In genomic region chr7:44572771-44573170, GRCh38 we compare ENCODE assay signal across 8 cellular contexts. TPM values are rescaled to one million over a fixed set of nuclear protein-coding genes. Genes with fewer than 3 reads are reported as not detected.
A peak's percentile ranks its signal among the peaks of the same experiment; 100 is the strongest.
DNase-seq lines count a peak whose midpoint lies in the region; ATAC-seq and TF ChIP-seq lines count a peak whose summit lies in the region.

No MANE protein-coding gene starts in this region.

- H3K4me3 Mint-ChIP-seq in activated CD4-positive, alpha-beta memory T cell treated with anti-CD3 and anti-CD28 coated beads for 36 hours: peak overlapping the region; percentile 92

- H4K20me1 ChIP-seq in HCT116 (ENCODE audit: insufficient read depth) (no peaks in the 10 kb centered on the region; the same call in 1 of the 2 replicates), smooth muscle cell (ENCODE audit: low read depth) (no peaks in the 10 kb centered on the region)

- CTCF ChIA-PET in HCT116 (lab: Charles Lee): no interaction called here
- CTCF ChIA-PET in activated CD4-positive, alpha-beta memory T cell treated with anti-CD3 and anti-CD28 coated beads for 36 hours (lab: Charles Lee): interaction anchor here (0.8 to 4.5 kb wide), 5 partner anchors 7 to 312 kb away, joined by 3 to 35 read pairs (median 3); partner anchors contain the start of gene H2AZ2

- H3K9me2 ChIP-seq in HCT116 (ENCODE audit: insufficient read depth): no peaks in the 10 kb centered on the region

- peaks cover 11 to 20% of the 10 kb centered on the region in 2 experiments; a peak in 3 of 4 replicates for H3K4me1 ChIP-seq in HCT116 (ENCODE audit: control insufficient read depth in 1 of 2, insufficient read depth in 2 of 2, low read length in 2 of 2)
- no peaks in the 10 kb centered on the region; the same call in none of the 2 replicates for H3K4me1 ChIP-seq in iPS DF 6.9 (ENCODE audit: control insufficient read depth, insufficient read depth, low read length)
- H3K4me1 ChIP-seq in smooth muscle cell (ENCODE audit: low read depth): peaks cover 14% of the 10 kb centered on the region

- BruUV-seq in HCT116 (replicated peaks; lab: Mats Ljungman, UMichigan): no TSS peak

- H3F3A ChIP-seq in smooth muscle cell (ENCODE audit: low read depth): no peaks in the 10 kb centered on the region

- no peak for TF ChIP-seq CTCF in HCT116 (IDR thresholded peaks at IDR 0.05 in 2 of 3, conservative IDR thresholded peaks at IDR 0.05 in 1 of 3; ENCODE audit: borderline replicate concordance in 1 of 3, insufficient read depth in 1 of 3, low read depth in 2 of 3, low read length in 2 of 3)
- TF ChIP-seq CTCF in smooth muscle cell (IDR thresholded peaks at IDR 0.05; ENCODE audit: borderline replicate concordance, insufficient read depth, poor library complexity, severe bottlenecking): no peak

- H3K4me3 ChIP-seq in HCT116 (replicated peaks in 1 of 2; ENCODE audit: low read depth in 1 of 2, low read length in 2 of 2): peak overlapping the region; percentile 83 to 88
- H3K4me3 ChIP-seq in iPS DF 6.9 (ENCODE audit: low read length): peak overlapping the region; percentile 71; the same call in 1 of the 2 replicates
- H3K4me3 ChIP-seq in smooth muscle cell: peak overlapping the region; percentile 87

- H3K27me3 ChIP-seq in HCT116 (ENCODE audit: insufficient read depth, low read length) (no peaks in the 10 kb centered on the region), iPS DF 6.9 (ENCODE audit: control insufficient read depth, insufficient read depth, low read length) (no peaks in the 10 kb centered on the region), smooth muscle cell (ENCODE audit: low read depth) (no peaks in the 10 kb centered on the region)

- H3K27ac Mint-ChIP-seq in activated CD4-positive, alpha-beta memory T cell treated with anti-CD3 and anti-CD28 coated beads for 36 hours: peak overlapping the region; percentile 91

- H3K9ac ChIP-seq in HCT116 (ENCODE audit: low read length) (peak overlapping the region; percentile 86), smooth muscle cell (ENCODE audit: low read depth) (peak overlapping the region; percentile 89)

- peaks cover 40% of the 10 kb centered on the region for H3K4me1 Mint-ChIP-seq in activated CD4-positive, alpha-beta memory T cell treated with anti-CD3 and anti-CD28 coated beads for 36 hours (ENCODE audit: low read depth)

- RAD21 ChIA-PET in HCT116 (lab: Charles Lee; ENCODE audit: low non-redundant PET in 1 of 2, low total read pairs in 2 of 2, uncharacterized antibody in 2 of 2, unreplicated experiment in 2 of 2): no interaction called here

- ATAC-seq in HCT116 (no peak), GM18517 (IDR thresholded peaks at IDR 0.05; ENCODE audit: unreplicated experiment) (no peak), GM18511 (IDR thresholded peaks at IDR 0.05; ENCODE audit: unreplicated experiment) (no peak)

- no peak for TF ChIP-seq RAD21 in HCT116 (IDR thresholded peaks at IDR 0.05; ENCODE audit: low read depth)

- WGBS in iPS DF 6.9 (ENCODE audit: insufficient coverage, insufficient read length): no CpG with 5 or more reads among the region's 5 CpGs
- WGBS in smooth muscle cell (ENCODE audit: low lambda C conversion rate): 80% methylated on average over 5 of the region's 5 CpGs

- no peak overlapping the region for H2AFZ ChIP-seq in HCT116 (ENCODE audit: low read depth, low read length, poor library complexity, severe bottlenecking)
- H2AFZ ChIP-seq in smooth muscle cell (ENCODE audit: low read depth): no peak overlapping the region

- H3K4me2 ChIP-seq in HCT116 (ENCODE audit: low read length) (peak overlapping the region; percentile 84), smooth muscle cell (peak overlapping the region; percentile 97)

- DNase-seq in HCT116 (ENCODE audit: low read depth, low spot score): no peak
- DNase-seq in activated CD4-positive, alpha-beta memory T cell treated with anti-CD3 and anti-CD28 coated beads for 36 hours: no peak
- DNase-seq in iPS DF 6.9 (ENCODE audit: low read depth, low spot score): no peak
- DNase-seq in smooth muscle cell (lab: John Stamatoyannopoulos, UW; ENCODE audit: unreplicated experiment): no peak
- no peak for DNase-seq in D341Med (ENCODE audit: low spot score)
- DNase-seq in glomerular visceral epithelial cell (ENCODE audit: extremely low spot score): no peak

- POLR2A ChIA-PET in HCT116 (lab: Charles Lee): interaction anchor here (1.7 kb wide), 1 partner anchor 10 kb away, joined by 14 read pairs; the partner anchor contains the start of gene TMED4
- POLR2A ChIA-PET in activated CD4-positive, alpha-beta memory T cell treated with anti-CD3 and anti-CD28 coated beads for 36 hours (lab: Charles Lee): interaction anchor here (0.6 to 2.5 kb wide), 7 partner anchors 8 to 539 kb away, joined by 3 to 23 read pairs (median 6); partner anchors contain the start of genes TBRG4 and TMED4

- TF ChIP-seq POLR2A in HCT116 (IDR thresholded peaks at IDR 0.05; ENCODE audit: borderline replicate concordance, extremely low read depth, insufficient read depth, insufficient read length): no peak

- H3K27ac ChIP-seq in HCT116 (ENCODE audit: low read depth, low read length): peak overlapping the region; percentile 81
- H3K27ac ChIP-seq in iPS DF 6.9 (ENCODE audit: low read length): no peak overlapping the region
- H3K27ac ChIP-seq in smooth muscle cell (ENCODE audit: low read depth): peak overlapping the region; percentile 83

- H3K36me3 ChIP-seq in HCT116 (ENCODE audit: control insufficient read depth in 1 of 2, insufficient read depth in 2 of 2, low read length in 2 of 2) (peaks cover 47 to 53% of the 10 kb centered on the region in 2 experiments), iPS DF 6.9 (ENCODE audit: control insufficient read depth, insufficient read depth, low read length) (peaks cover 44% of the 10 kb centered on the region), smooth muscle cell (ENCODE audit: low read depth) (peaks cover 12% of the 10 kb centered on the region)

- no peaks in the 10 kb centered on the region for H3K9me3 ChIP-seq in HCT116 (ENCODE audit: control insufficient read depth in 1 of 2, insufficient read depth in 1 of 2, low read depth in 1 of 2, low read length in 2 of 2)
- H3K9me3 ChIP-seq in iPS DF 6.9 (ENCODE audit: control insufficient read depth, insufficient read depth, low read length): no peaks in the 10 kb centered on the region
- no peaks in the 10 kb centered on the region for H3K9me3 ChIP-seq in smooth muscle cell (replicated peaks; ENCODE audit: low read depth)

- intact Hi-C loops in HCT116 (cut with micrococcal nuclease): no loop called here
- intact Hi-C loops in activated CD4-positive, alpha-beta memory T cell treated with anti-CD3 and anti-CD28 coated beads for 36 hours (cut with micrococcal nuclease): no loop called here

- H3K27me3 Mint-ChIP-seq in activated CD4-positive, alpha-beta memory T cell treated with anti-CD3 and anti-CD28 coated beads for 36 hours: no peaks in the 10 kb centered on the region

- H3K79me2 ChIP-seq in HCT116 (ENCODE audit: insufficient read depth, low read length) (peaks cover 80% of the 10 kb centered on the region), smooth muscle cell (ENCODE audit: low read depth) (peaks cover 35% of the 10 kb centered on the region)

- H3K36me3 Mint-ChIP-seq in activated CD4-positive, alpha-beta memory T cell treated with anti-CD3 and anti-CD28 coated beads for 36 hours: peaks cover 64% of the 10 kb centered on the region

- H3K9me3 Mint-ChIP-seq in activated CD4-positive, alpha-beta memory T cell treated with anti-CD3 and anti-CD28 coated beads for 36 hours: no peaks in the 10 kb centered on the region

TF ChIP-seq in HCT116, 20 proteins besides CTCF, POLR2A, EP300 and RAD21:
- TF ChIP-seq YY1 (IDR thresholded peaks at IDR 0.05; ENCODE audit: extremely low read depth, insufficient replicate concordance, low read depth, low read length): no peak
- TF ChIP-seq CBX3 (IDR thresholded peaks at IDR 0.05; ENCODE audit: low read depth): no peak
- TF ChIP-seq MAX (IDR thresholded peaks at IDR 0.05): no peak
- no peak for TF ChIP-seq SIN3A (IDR thresholded peaks at IDR 0.05; ENCODE audit: low read depth)
- TF ChIP-seq ZNF274 (IDR thresholded peaks at IDR 0.05; ENCODE audit: low read depth, low read length): no peak

RNA-seq across cellular contexts. Expression of gene DDX56, which starts 0.9 kb away (rescaled TPM):
- total RNA-seq in HCT116 (2021; ENCODE audit: unreplicated experiment) (119 TPM), smooth muscle cell (42.7 and 43.2 TPM in 2 replicates)
- polyA plus RNA-seq in HCT116 (2012): 75.8 and 99.0 TPM in 2 replicates
- 10 to 100 TPM; 84.0 to 87.0 TPM for total RNA-seq in activated CD4-positive, alpha-beta memory T cell treated with anti-CD3 and anti-CD28 coated beads for 36 hours
- polyA plus RNA-seq in smooth muscle cell: 64.5 and 71.8 TPM in 2 replicates

RNA-seq across cellular contexts. Expression of gene TMED4, which starts 9.3 kb away (rescaled TPM):
- total RNA-seq in HCT116 (2021; ENCODE audit: unreplicated experiment): 67.3 TPM
- polyA plus RNA-seq in HCT116 (2012): 71.0 and 78.4 TPM in 2 replicates
- total RNA-seq in activated CD4-positive, alpha-beta memory T cell treated with anti-CD3 and anti-CD28 coated beads for 36 hours: 10 to 100 TPM; 74.8 to 79.1 TPM
- 50.8 and 83.5 TPM in 2 replicates for total RNA-seq in smooth muscle cell
- polyA plus RNA-seq in smooth muscle cell: 38.4 and 48.7 TPM in 2 replicates

RNA-seq across cellular contexts. Expression of gene NPC1L1, which starts 31.6 kb away (rescaled TPM):
- total RNA-seq in HCT116 (2021; ENCODE audit: unreplicated experiment): 0.15 TPM
- polyA plus RNA-seq in HCT116 (2012): 0.05 and 0.09 TPM in 2 replicates
- total RNA-seq in activated CD4-positive, alpha-beta memory T cell treated with anti-CD3 and anti-CD28 coated beads for 36 hours: under 1 TPM in 1 of 2 experiments, not detected in 1; 0.07 TPM
- total RNA-seq in smooth muscle cell: 0.04 TPM in 1 of 2 replicates, not detected in the other
- 0.04 and 0.25 TPM in 2 replicates for polyA plus RNA-seq in smooth muscle cell

RNA-seq across cellular contexts. Expression of gene OGDH, which starts 33.7 kb away (rescaled TPM):
- total RNA-seq in HCT116 (2021; ENCODE audit: unreplicated experiment): 69.1 TPM
- 58.9 and 60.7 TPM in 2 replicates for polyA plus RNA-seq in HCT116 (2012)
- total RNA-seq in activated CD4-positive, alpha-beta memory T cell treated with anti-CD3 and anti-CD28 coated beads for 36 hours: 100 to 1,000 TPM; 103 to 105 TPM
- 23.4 and 34.2 TPM in 2 replicates for total RNA-seq in smooth muscle cell
- 31.0 and 32.6 TPM in 2 replicates for polyA plus RNA-seq in smooth muscle cell
